Comparison of ENCODE assay signal across 15 cellular contexts in genomic region chr10:77162697-77163096, GRCh38.
A peak's percentile ranks its signal among the peaks of the same experiment; 100 is the strongest.
DNase-seq lines count a peak whose midpoint lies in the region; ATAC-seq and TF ChIP-seq lines count a peak whose summit lies in the region.
"Had no signal": no experiment of that assay in that cellular context is flagged by ENCODE, and none has a peak within 500 bp of the region (broad histone marks: within the 10 kb centered on the region; RNA-seq: fewer than 3 reads in every experiment).

No MANE protein-coding gene starts in this region.

- peaks cover 53% of the 10 kb centered on the region for H3F3A ChIP-seq in PC-3 (ENCODE audit: low read length, unreplicated experiment)

- intact Hi-C loops in PC-3 (cut with micrococcal nuclease): loop anchor here (5.0 to 10.0 kb wide), 4 partner anchors 150 to 865 kb away; partner anchors contain the start of genes DLG5 and POLR3A
- intact Hi-C loops in esophagus squamous epithelium (cut with DNase I): no loop called here
- intact Hi-C loops in heart left ventricle (cut with DNase I): no loop called here

- no peak for TF ChIP-seq POLR2A in esophagus squamous epithelium (IDR thresholded peaks at IDR 0.05)
- no peak for TF ChIP-seq POLR2A in heart left ventricle (IDR thresholded peaks at IDR 0.05)

- no peak overlapping the region for H4K91ac ChIP-seq in mesenchymal stem cell (ENCODE audit: low read length)

- no peak overlapping the region; the same call in 1 of the 2 replicates for H3K27ac ChIP-seq in PC-3 (ENCODE audit: low read length)
- no peak overlapping the region for H3K27ac ChIP-seq in mesenchymal stem cell (ENCODE audit: low read length, poor library complexity, severe bottlenecking)
- H3K27ac ChIP-seq in esophagus squamous epithelium: no peak overlapping the region
- no peak overlapping the region for H3K27ac ChIP-seq in heart left ventricle
- H3K27ac ChIP-seq: pancreas, Peyer's patch had no signal

- H3K23ac ChIP-seq in mesenchymal stem cell (ENCODE audit: low read length in 2 of 2): no peak overlapping the region

- H3K36me3 ChIP-seq in PC-3 (ENCODE audit: low read depth, low read length) (no peaks in the 10 kb centered on the region), mesenchymal stem cell (ENCODE audit: control insufficient read depth in 1 of 2, insufficient read depth in 2 of 2, low read depth in 1 of 2, low read length in 2 of 2) (no peaks in the 10 kb centered on the region), esophagus squamous epithelium (no peaks in the 10 kb centered on the region), heart left ventricle (no peaks in the 10 kb centered on the region)
- H3K36me3 ChIP-seq: BE2C, pancreas, Peyer's patch had no signal

- POLR2A ChIA-PET in PC-3 (lab: Charles Lee; ENCODE audit: unreplicated experiment): no interaction called here

- no peak overlapping the region for H4K8ac ChIP-seq in mesenchymal stem cell (ENCODE audit: low read length)

- H3K9me3 ChIP-seq in PC-3 (ENCODE audit: low read length) (no peaks in the 10 kb centered on the region), mesenchymal stem cell (ENCODE audit: control insufficient read depth, low read length) (no peaks in the 10 kb centered on the region), esophagus squamous epithelium (no peaks in the 10 kb centered on the region), heart left ventricle (no peaks in the 10 kb centered on the region)
- H3K9me3 ChIP-seq: BE2C, pancreas, Peyer's patch had no signal

- H3K27me3 ChIP-seq in PC-3 (ENCODE audit: low read length) (no peaks in the 10 kb centered on the region), mesenchymal stem cell (ENCODE audit: control insufficient read depth in 1 of 2, insufficient read depth in 1 of 2, low read length in 2 of 2) (no peaks in the 10 kb centered on the region), esophagus squamous epithelium (no peaks in the 10 kb centered on the region), heart left ventricle (peaks cover 0 to 11% (median 4%) of the 10 kb centered on the region in 9 donors)
- H3K27me3 ChIP-seq: BE2C, pancreas, Peyer's patch had no signal

- WGBS in mesenchymal stem cell: 43% methylated on average over 4 of the region's 4 CpGs
- 80 to 84% methylated on average over 4 of the region's 4 CpGs for WGBS in esophagus squamous epithelium, 2 donors
- WGBS in heart left ventricle, 4 donors: 81 to 91% (median 87%) methylated on average over 4 of the region's 4 CpGs

- no peak overlapping the region for H2BK5ac ChIP-seq in mesenchymal stem cell (ENCODE audit: low read depth, low read length, poor library complexity, severe bottlenecking)

- no peak overlapping the region for H2AK5ac ChIP-seq in mesenchymal stem cell (ENCODE audit: low read length, severe bottlenecking)

- DNase-seq in ELR (ENCODE audit: low read depth) (peak; percentile 97), PC-3 (peak; percentile 99), dedifferentiated amniotic fluid mesenchymal stem cell (ENCODE audit: extremely low spot score) (peak; percentile 42), mesenchymal stem cell (peak; percentile 63), cortex of kidney (lab: John Stamatoyannopoulos, UW) (no peak), esophagus squamous epithelium (lab: John Stamatoyannopoulos, UW) (no peak), heart left ventricle (no peak)
- DNase-seq: activated naive CD4-positive, alpha-beta T cell treated with anti-CD3 and anti-CD28 coated beads, Interleukin-2, amount 10 ng/mL, durations not matched to agents 7 days and 5 days; BE2C; GOT3; NCI-H774; pancreas; Peyer's patch; stimulated activated CD4-positive, alpha-beta T cell treated with anti-CD3 and anti-CD28 coated beads, Interleukin-4, amount 100 ng/mL, for 1 hour had no signal

- H2BK120ac ChIP-seq in mesenchymal stem cell (ENCODE audit: low read depth, low read length): no peak overlapping the region

- ATAC-seq in PC-3 (no peak), GM18502 (IDR thresholded peaks at IDR 0.05; ENCODE audit: poor library complexity, unreplicated experiment) (no peak), heart left ventricle (no peak)
- ATAC-seq: pancreas had no signal

- H2AFZ ChIP-seq in PC-3 (ENCODE audit: low read length) (no peak overlapping the region), mesenchymal stem cell (ENCODE audit: low read depth, low read length) (no peak overlapping the region)

- no peak overlapping the region for H3K18ac ChIP-seq in mesenchymal stem cell (ENCODE audit: low read depth in 1 of 2, low read length in 2 of 2)

- H3K4me2 ChIP-seq in PC-3 (ENCODE audit: low read length) (peak overlapping the region; percentile 70), mesenchymal stem cell (ENCODE audit: low read length, poor library complexity, severe bottlenecking) (no peak overlapping the region)

- no TSS peak for BruUV-seq in PC-3 (replicated peaks; lab: Mats Ljungman, UMichigan)

- no peak overlapping the region for H2BK12ac ChIP-seq in mesenchymal stem cell (ENCODE audit: low read length in 2 of 2)

- TF ChIP-seq CTCF in PC-3 (conservative IDR thresholded peaks at IDR 0.05; ENCODE audit: low read depth, low read length) (no peak), esophagus squamous epithelium (IDR thresholded peaks at IDR 0.05) (no peak), heart left ventricle (IDR thresholded peaks at IDR 0.05) (no peak)

- no peaks in the 10 kb centered on the region for H4K20me1 ChIP-seq in PC-3 (ENCODE audit: low read length)

- no peak overlapping the region for H3K4me3 ChIP-seq in PC-3 (ENCODE audit: low read length)
- no peak overlapping the region for H3K4me3 ChIP-seq in mesenchymal stem cell (ENCODE audit: insufficient read depth in 1 of 2, low read depth in 1 of 2, low read length in 2 of 2)
- H3K4me3 ChIP-seq in esophagus squamous epithelium: no peak overlapping the region
- H3K4me3 ChIP-seq in heart left ventricle: no peak overlapping the region
- H3K4me3 ChIP-seq: pancreas, Peyer's patch had no signal

- no peaks in the 10 kb centered on the region for H3K79me1 ChIP-seq in mesenchymal stem cell (replicated peaks; ENCODE audit: low read length, poor library complexity, severe bottlenecking)

- H3K9ac ChIP-seq in PC-3 (ENCODE audit: low read length): peak overlapping the region; percentile 75
- peak overlapping the region; percentile 64 for H3K9ac ChIP-seq in mesenchymal stem cell (ENCODE audit: low read length)

- no peak overlapping the region for H2BK15ac ChIP-seq in mesenchymal stem cell (ENCODE audit: low read depth, poor library complexity, severe bottlenecking)

- H3K4me1 ChIP-seq in PC-3 (ENCODE audit: insufficient read depth, low read length) (peaks cover 53% of the 10 kb centered on the region), mesenchymal stem cell (ENCODE audit: control insufficient read depth, insufficient read depth, low read depth, low read length) (peaks cover 6% of the 10 kb centered on the region), esophagus squamous epithelium (peaks cover 13 to 29% (median 22%) of the 10 kb centered on the region in 3 donors), heart left ventricle (peaks cover 0 to 4% (median 0%) of the 10 kb centered on the region in 12 donors)

- no peak overlapping the region for H3K4ac ChIP-seq in mesenchymal stem cell (ENCODE audit: low read depth in 1 of 2, low read length in 2 of 2)

- CTCF ChIA-PET in PC-3 (lab: Charles Lee): interaction anchor here (0.6 kb wide), 2 partner anchors 178 to 538 kb away, joined by 3 read pairs; no protein-coding TSS in a partner anchor

- no peak overlapping the region for H3K14ac ChIP-seq in mesenchymal stem cell (ENCODE audit: low read length in 2 of 2)

- H3K79me2 ChIP-seq in PC-3 (ENCODE audit: low read length): no peaks in the 10 kb centered on the region

- no peaks in the 10 kb centered on the region for H3K9me2 ChIP-seq in PC-3 (replicated peaks; ENCODE audit: low read length)

Comparison
In these comparisons a context has a peak if more than half of its experiments do, and no peak if none do; other contexts are left out.
1. DNase-seq: peak in ELR (single experiment), PC-3 (single experiment), dedifferentiated amniotic fluid mesenchymal stem cell (single experiment) and mesenchymal stem cell (single experiment); none in cortex of kidney (single experiment), esophagus squamous epithelium (single experiment) and heart left ventricle (0 of 5).